24 cellular contexts compared by ENCODE assay signal in genomic region chr7:113202282-113202681, GRCh38.
"Had no signal": no experiment of that assay in that cellular context is flagged by ENCODE, and none has a peak within 500 bp of the region (broad histone marks: within the 10 kb centered on the region; RNA-seq: fewer than 3 reads in every experiment).

No MANE protein-coding gene starts in this region.

- ATAC-seq: left colon; left lung; lower lobe of right lung; naive thymus-derived CD8-positive, alpha-beta T cell; pancreas; right cardiac atrium; sciatic nerve; stimulated activated naive CD8-positive, alpha-beta T cell treated with anti-CD3 and anti-CD28 coated beads, Interleukin-15, Interleukin-2, amounts not matched to agents 100 U/mL and 50 U/mL, for 24 hours; upper lobe of right lung had no signal

- DNase-seq: hypothalamus; immature natural killer cell; kidney; left colon; left lung; lower lobe of right lung; mammary epithelial cell; mesenchymal stem cell; naive thymus-derived CD8-positive, alpha-beta T cell; nucleus accumbens; pancreas; posterior cingulate gyrus; retina; right cardiac atrium; stimulated activated CD4-positive, alpha-beta T cell treated with anti-CD3 and anti-CD28 coated beads, Interleukin-12 subunit alpha, Interleukin-12 subunit beta, amount 100 ng/mL, for 4 hours; stimulated activated CD4-positive, alpha-beta T cell treated with anti-CD3 and anti-CD28 coated beads, Interleukin-15, amount 100 ng/mL, for 24 hours; stimulated activated CD4-positive, alpha-beta T cell treated with anti-CD3 and anti-CD28 coated beads, Interleukin-2, amount 100 ng/mL, for 24 hours; stimulated activated CD4-positive, alpha-beta T cell treated with anti-CD3 and anti-CD28 coated beads, Interleukin-4, amount 100 ng/mL, for 1 hour; stimulated activated naive CD8-positive, alpha-beta T cell treated with anti-CD3 and anti-CD28 coated beads, Interleukin-15, Interleukin-2, amounts not matched to agents 100 U/mL and 50 U/mL, for 24 hours; stomach; tibial artery; trophoblast cell; upper lobe of right lung had no signal
